22 cellular contexts compared by ENCODE assay signal in genomic region chr5:1885777-1886633, GRCh38. TPM values are rescaled to one million over a fixed set of nuclear protein-coding genes. Genes with fewer than 3 reads are reported as not detected.
DNase-seq lines count a peak whose midpoint lies in the region; ATAC-seq, FAIRE-seq and TF ChIP-seq lines count a peak whose summit lies in the region.
"Had no signal": no experiment of that assay in that cellular context is flagged by ENCODE, and none has a peak within 500 bp of the region (broad histone marks: within the 10 kb centered on the region; RNA-seq: fewer than 3 reads in every experiment).

No MANE protein-coding gene starts in this region.

- peaks cover 94% of the 10 kb centered on the region for H3K27me3 ChIP-seq in GM23338 (ENCODE audit: insufficient read depth)
- H3K27me3 ChIP-seq in osteoblast (ENCODE audit: insufficient read depth, low read length), result peaks cover 49% of the 10 kb centered on the region

- FAIRE-seq in HTR-8/SVneo (lab: Jason Lieb, UNC), result no peak
- FAIRE-seq: G401.6, GM12891 had no signal

- H3K27ac Mint-ChIP-seq in GM23338 (no peak overlapping the region), WTC11 (no peak overlapping the region), mesothelial cell of epicardium (no peak overlapping the region)
- H3K27ac Mint-ChIP-seq: activated naive CD4-positive, alpha-beta T cell treated with anti-CD3 and anti-CD28 coated beads, Interleukin-2, amount 50 U/mL, for 24 hours had no signal

- H3K4me3 ChIP-seq in GM23338 (peak overlapping the region; percentile 64), osteoblast (ENCODE audit: insufficient read depth, low read length) (no peak overlapping the region)
- H3K4me3 ChIP-seq: lung, right lobe of liver, SK-N-MC had no signal

- POLR2A ChIA-PET in WTC11 (lab: Charles Lee), result no interaction called here

- no peaks in the 10 kb centered on the region for H3K36me3 ChIP-seq in GM23338 (ENCODE audit: insufficient read depth)
- no peaks in the 10 kb centered on the region for H3K36me3 ChIP-seq in osteoblast (ENCODE audit: insufficient read depth, low read length)
- H3K36me3 ChIP-seq: brain microvascular endothelial cell, neutrophil, right lobe of liver had no signal

- H3K9me3 ChIP-seq in osteoblast (ENCODE audit: low read depth, low read length), result no peaks in the 10 kb centered on the region
- H3K9me3 ChIP-seq: neutrophil, right lobe of liver had no signal

- H3K4me3 Mint-ChIP-seq in GM23338 (peak overlapping the region; percentile 74; the same call in 2 of the 3 replicates), WTC11 (peak overlapping the region; percentile 78), mesothelial cell of epicardium (no peak overlapping the region)
- H3K4me3 Mint-ChIP-seq: activated naive CD4-positive, alpha-beta T cell treated with anti-CD3 and anti-CD28 coated beads, Interleukin-2, amount 50 U/mL, for 24 hours had no signal

- H2AFZ ChIP-seq in GM23338 (peak overlapping the region; percentile 66; the same call in 1 of the 2 replicates), osteoblast (ENCODE audit: low read length) (no peak overlapping the region)

- no peak overlapping the region for H3K27ac ChIP-seq in GM23338 (ENCODE audit: low read depth)
- no peak overlapping the region for H3K27ac ChIP-seq in osteoblast (ENCODE audit: low read depth, low read length)
- H3K27ac ChIP-seq: brain microvascular endothelial cell, neutrophil, right lobe of liver, SK-N-MC had no signal

- H3F3A ChIP-seq in GM23338 (replicated peaks; ENCODE audit: low read depth), result peaks cover 3% of the 10 kb centered on the region; the same call in 1 of the 2 replicates

- H4K20me1 ChIP-seq in GM23338 (replicated peaks; ENCODE audit: insufficient read depth) (no peaks in the 10 kb centered on the region), osteoblast (ENCODE audit: insufficient read depth, low read length) (no peaks in the 10 kb centered on the region)

- TF ChIP-seq CTCF in GM23338 (conservative IDR thresholded peaks at IDR 0.05; ENCODE audit: low read depth in 2 of 2), result no peak
- no peak for TF ChIP-seq CTCF in WTC11 (IDR thresholded peaks at IDR 0.05)
- no peak for TF ChIP-seq CTCF in osteoblast (IDR thresholded peaks at IDR 0.05; ENCODE audit: extremely low read depth, low read depth, low read length)
- TF ChIP-seq CTCF in mesothelial cell of epicardium (IDR thresholded peaks at IDR 0.05; ENCODE audit: unreplicated experiment), result no peak

- CTCF ChIA-PET in WTC11 (lab: Charles Lee), result interaction anchor here (1.3 kb wide), 1 partner anchor 8 kb away, joined by 4 read pairs; no protein-coding TSS in a partner anchor

- peak; percentile 30 for DNase-seq in GM23338 (ENCODE audit: low spot score)
- no peak for DNase-seq in WTC11 (ENCODE audit: low spot score)
- peak; percentile 38 for DNase-seq in left ventricle myocardium superior
- DNase-seq in osteoblast (ENCODE audit: insufficient read length, low spot score, missing footprints), result peak; percentile 91
- DNase-seq in HTR-8/SVneo (ENCODE audit: insufficient read length, low spot score), result no peak
- no peak for DNase-seq in mesothelial cell of epicardium (ENCODE audit: low spot score in 2 of 2, unreplicated experiment in 2 of 2)
- no peak for DNase-seq in NCI-H146 treated with DMSO at 0.1 percent for 48 hours (lab: John Stamatoyannopoulos, UW; ENCODE audit: unreplicated experiment)
- DNase-seq: AML-193, brain microvascular endothelial cell, NCI-H187, NCI-H524 treated with DMSO at 0.1 percent for 48 hours, substantia nigra had no signal

- H3K4me2 ChIP-seq in GM23338 (peak overlapping the region; percentile 86), osteoblast (ENCODE audit: insufficient read depth, low read length) (no peak overlapping the region)

- H3K9me2 ChIP-seq in GM23338 (ENCODE audit: insufficient read depth), result no peaks in the 10 kb centered on the region

- no peak for ATAC-seq in GM23338
- ATAC-seq in WTC11, result no peak
- peak; percentile 3 for ATAC-seq in left ventricle myocardium superior
- ATAC-seq in GM18870 (IDR thresholded peaks at IDR 0.05; ENCODE audit: unreplicated experiment), result no peak
- ATAC-seq: right lobe of liver had no signal

- H3K79me2 ChIP-seq in GM23338 (replicated peaks; ENCODE audit: insufficient read depth) (no peaks in the 10 kb centered on the region), osteoblast (ENCODE audit: insufficient read depth, low read length) (no peaks in the 10 kb centered on the region)

- H3K9me3 Mint-ChIP-seq in GM23338 (peaks cover 2% of the 10 kb centered on the region; the same call in 1 of the 3 replicates), WTC11 (no peaks in the 10 kb centered on the region), mesothelial cell of epicardium (no peaks in the 10 kb centered on the region)
- H3K9me3 Mint-ChIP-seq: activated naive CD4-positive, alpha-beta T cell treated with anti-CD3 and anti-CD28 coated beads, Interleukin-2, amount 50 U/mL, for 24 hours had no signal

- intact Hi-C loops in left ventricle myocardium superior (cut with micrococcal nuclease), result no loop called here

- H3K4me1 Mint-ChIP-seq in GM23338 (peaks cover 20% of the 10 kb centered on the region), WTC11 (peaks cover 30% of the 10 kb centered on the region), mesothelial cell of epicardium (peaks cover 20% of the 10 kb centered on the region)

- H3K4me1 ChIP-seq in GM23338 (ENCODE audit: insufficient read depth), result peaks cover 22% of the 10 kb centered on the region; the same call in 1 of the 2 replicates
- no peaks in the 10 kb centered on the region for H3K4me1 ChIP-seq in osteoblast (ENCODE audit: insufficient read depth, low read length)

- H3K36me3 Mint-ChIP-seq in GM23338 (ENCODE audit: low read depth) (no peaks in the 10 kb centered on the region), WTC11 (no peaks in the 10 kb centered on the region), mesothelial cell of epicardium (no peaks in the 10 kb centered on the region)
- H3K36me3 Mint-ChIP-seq: activated naive CD4-positive, alpha-beta T cell treated with anti-CD3 and anti-CD28 coated beads, Interleukin-2, amount 50 U/mL, for 24 hours had no signal

- H3K27me3 Mint-ChIP-seq in GM23338 (ENCODE audit: insufficient read depth, low read depth, poor library complexity), result peaks cover 83% of the 10 kb centered on the region
- peaks cover 86% of the 10 kb centered on the region for H3K27me3 Mint-ChIP-seq in WTC11 (ENCODE audit: low read depth)
- peaks cover 90% of the 10 kb centered on the region for H3K27me3 Mint-ChIP-seq in mesothelial cell of epicardium (ENCODE audit: low read depth)

TF ChIP-seq in GM23338, 12 proteins besides CTCF, POLR2A, EP300 and RAD21:
- TF ChIP-seq EZH2 (IDR thresholded peaks at IDR 0.05; ENCODE audit: low read depth, unreplicated experiment) (peak; percentile 94), EZH2phosphoT487 (IDR thresholded peaks at IDR 0.05; ENCODE audit: unreplicated experiment) (peak; percentile 84), NANOG (IDR thresholded peaks at IDR 0.05; ENCODE audit: borderline replicate concordance) (no peak)

TF ChIP-seq in WTC11, 78 proteins besides CTCF, POLR2A, EP300 and RAD21:
- TF ChIP-seq ZNF263 (CRISPR knock-in tag; IDR thresholded peaks at IDR 0.05; ENCODE audit: low read depth) (peak; percentile 78), HMGXB4 (CRISPR knock-in tag; IDR thresholded peaks at IDR 0.05) (0 out of 2 replicates have a peak, but pooled peaks have one; percentile 43), ZNF425 (CRISPR knock-in tag; conservative IDR thresholded peaks at IDR 0.05) (no peak)

RNA-seq across cellular contexts. Expression of gene IRX4, which starts 3.3 kb away (rescaled TPM):
- total RNA-seq in GM23338 (2014; rRNA removed; shearing (Covaris generic)), result 1.7 and 2.8 TPM in 2 replicates
- 0.70 and 0.82 TPM in 2 replicates for polyA plus RNA-seq in GM23338 (2016; fragmentation: Nextera tagmentation; extraction: Ambion mirVana)
- total RNA-seq in WTC11 (2021), result 7.0 to 9.0 TPM (median 7.6 TPM) in 3 replicates
- total RNA-seq in left ventricle myocardium superior, result 19.6 TPM
- not detected in 2 replicates for total RNA-seq in osteoblast
- total RNA-seq in mesothelial cell of epicardium, result not detected in 3 replicates
- total RNA-seq: H4, lung, M059J, right lobe of liver had no signal

Comparison
In these comparisons a context has a peak if more than half of its experiments do, and no peak if none do; other contexts are left out.
1. DNase-seq: peak in GM23338 (single experiment), left ventricle myocardium superior (single experiment) and osteoblast (single experiment); none in WTC11 (single experiment), HTR-8/SVneo (single experiment), mesothelial cell of epicardium (0 of 2) and NCI-H146 treated with DMSO at 0.1 percent for 48 hours (single experiment).